14 cellular contexts compared by ENCODE assay signal in genomic region chr2:118403658-118404451, GRCh38.
"Had no signal": no experiment of that assay in that cellular context is flagged by ENCODE, and none has a peak within 500 bp of the region (broad histone marks: within the 10 kb centered on the region; RNA-seq: fewer than 3 reads in every experiment).

No MANE protein-coding gene starts in this region.

- H3K36me3 Mint-ChIP-seq: mesothelial cell of epicardium had no signal

- H3K27ac ChIP-seq: adrenal gland, body of pancreas, parathyroid adenoma, uterus had no signal

- H3K36me3 ChIP-seq: adrenal gland, uterus had no signal

- H3K9ac ChIP-seq: parathyroid adenoma had no signal

- H3K4me1 ChIP-seq: adrenal gland, body of pancreas, parathyroid adenoma, uterus had no signal

- ATAC-seq: body of pancreas had no signal

- H3K4me3 ChIP-seq: adrenal gland, body of pancreas, uterus had no signal

- H3K27me3 ChIP-seq: adrenal gland, body of pancreas, uterus had no signal

- H3K79me2 ChIP-seq: parathyroid adenoma had no signal

- H3K27ac Mint-ChIP-seq: mesothelial cell of epicardium, naive B cell had no signal

- H3K4me1 Mint-ChIP-seq: mesothelial cell of epicardium, naive B cell had no signal

- H2AFZ ChIP-seq: parathyroid adenoma had no signal

- H3K9me3 ChIP-seq: body of pancreas, uterus had no signal

- H3K4me3 Mint-ChIP-seq: mesothelial cell of epicardium, naive B cell had no signal

- DNase-seq: activated CD8-positive, alpha-beta memory T cell treated with anti-CD3 and anti-CD28 coated beads for 24 hours; activated effector memory CD4-positive, alpha-beta T cell treated with anti-CD3 and anti-CD28 coated beads, Interleukin-2, amount 50 U/mL, for 16 hours; adrenal gland; body of pancreas; effector memory CD4-positive, alpha-beta T cell; erythroblast; hypothalamus; kidney glomerular epithelial cell; naive B cell; retina; stimulated activated CD4-positive, alpha-beta T cell treated with anti-CD3 and anti-CD28 coated beads, Interleukin-4, amount 100 ng/mL, for 24 hours; uterus had no signal
